Comparison of ENCODE assay signal across 26 cellular contexts in genomic region chr16:7614022-7614795, GRCh38.
"Had no signal": no experiment of that assay in that cellular context is flagged by ENCODE, and none has a peak within 500 bp of the region (broad histone marks: within the 10 kb centered on the region; RNA-seq: fewer than 3 reads in every experiment).

No MANE protein-coding gene starts in this region.

- H3K4me1 ChIP-seq: adrenal gland, breast epithelium, SJSA1 had no signal

- DNase-seq: activated CD4-positive, alpha-beta T cell treated with anti-CD3 and anti-CD28 coated beads for 48 hours; activated CD4-positive, alpha-beta T cell treated with anti-CD3 and anti-CD28 coated beads, Interleukin-2, amount 50 U/mL, for 4 hours; activated CD8-positive, alpha-beta memory T cell treated with anti-CD3 and anti-CD28 coated beads, Interleukin-2, amount 50 U/mL, for 48 hours; activated CD8-positive, alpha-beta T cell treated with anti-CD3 and anti-CD28 coated beads, Interleukin-2, amount 10 ng/mL, durations not matched to agents 7 days and 5 days; activated naive CD4-positive, alpha-beta T cell treated with anti-CD3 and anti-CD28 coated beads, Interleukin-2, amount 50 U/mL, for 16 hours; activated naive CD8-positive, alpha-beta T cell treated with anti-CD3 and anti-CD28 coated beads, Interleukin-2, amount 10 ng/mL, durations not matched to agents 7 days and 5 days; activated T-cell treated with anti-CD3 and anti-CD28 coated beads, Interleukin-2, amount 50 U/mL, for 1 hour; adrenal gland; anterior cingulate cortex; Kasumi-1; KBM-7; NCI-H1105 treated with DMSO at 0.1 percent for 48 hours; NCI-H1436 treated with DMSO at 0.1 percent for 48 hours; NCI-H187; NCI-H2081; NCI-H446 treated with DMSO at 0.1 percent for 48 hours; NCI-H524 treated with DMSO at 0.1 percent for 48 hours; NCI-H82; OCI-M1; RPMI8226; SHP77 had no signal

- H3K27me3 ChIP-seq: adrenal gland, breast epithelium, SJSA1 had no signal

- H3K9me3 ChIP-seq: adrenal gland, breast epithelium had no signal

- H3K27me3 Mint-ChIP-seq: activated naive CD8-positive, alpha-beta T cell treated with anti-CD3 and anti-CD28 coated beads, Interleukin-2, amount 10 ng/mL, durations not matched to agents 7 days and 5 days had no signal

- ATAC-seq: activated CD4-positive, CD25-positive, alpha-beta regulatory T cell treated with anti-CD3 and anti-CD28 coated beads, Interleukin-2, amount 50 U/mL, for 24 hours; activated CD8-positive, alpha-beta T cell treated with anti-CD3 and anti-CD28 coated beads, Interleukin-2, amount 10 ng/mL, durations not matched to agents 7 days and 5 days; Panc1 had no signal

- H3K4me1 Mint-ChIP-seq: activated naive CD8-positive, alpha-beta T cell treated with anti-CD3 and anti-CD28 coated beads, Interleukin-2, amount 10 ng/mL, durations not matched to agents 7 days and 5 days had no signal

- H3K27ac ChIP-seq: adrenal gland, breast epithelium, SJSA1 had no signal

- H3K4me3 Mint-ChIP-seq: activated CD8-positive, alpha-beta T cell treated with anti-CD3 and anti-CD28 coated beads, Interleukin-2, amount 10 ng/mL, durations not matched to agents 7 days and 5 days; activated naive CD8-positive, alpha-beta T cell treated with anti-CD3 and anti-CD28 coated beads, Interleukin-2, amount 10 ng/mL, durations not matched to agents 7 days and 5 days; T-helper 1 cell treated with Interleukin-12 subunit alpha and Interleukin-12 subunit beta and Interleukin-4 antibody, amounts not matched to agents 30 μg/mL and 1 μg/mL, for 36 hours had no signal

- H3K27ac Mint-ChIP-seq: activated CD8-positive, alpha-beta T cell treated with anti-CD3 and anti-CD28 coated beads, Interleukin-2, amount 10 ng/mL, durations not matched to agents 7 days and 5 days; activated naive CD8-positive, alpha-beta T cell treated with anti-CD3 and anti-CD28 coated beads, Interleukin-2, amount 10 ng/mL, durations not matched to agents 7 days and 5 days; T-helper 1 cell treated with Interleukin-12 subunit alpha and Interleukin-12 subunit beta and Interleukin-4 antibody, amounts not matched to agents 30 μg/mL and 1 μg/mL, for 36 hours had no signal

- H3K36me3 ChIP-seq: adrenal gland, breast epithelium, SJSA1 had no signal

- H3K36me3 Mint-ChIP-seq: activated naive CD8-positive, alpha-beta T cell treated with anti-CD3 and anti-CD28 coated beads, Interleukin-2, amount 10 ng/mL, durations not matched to agents 7 days and 5 days had no signal

- H3K4me3 ChIP-seq: adrenal gland, breast epithelium, SJSA1 had no signal
